Comparison of ENCODE assay signal across 1 cellular context in the genomic region with DNA sequence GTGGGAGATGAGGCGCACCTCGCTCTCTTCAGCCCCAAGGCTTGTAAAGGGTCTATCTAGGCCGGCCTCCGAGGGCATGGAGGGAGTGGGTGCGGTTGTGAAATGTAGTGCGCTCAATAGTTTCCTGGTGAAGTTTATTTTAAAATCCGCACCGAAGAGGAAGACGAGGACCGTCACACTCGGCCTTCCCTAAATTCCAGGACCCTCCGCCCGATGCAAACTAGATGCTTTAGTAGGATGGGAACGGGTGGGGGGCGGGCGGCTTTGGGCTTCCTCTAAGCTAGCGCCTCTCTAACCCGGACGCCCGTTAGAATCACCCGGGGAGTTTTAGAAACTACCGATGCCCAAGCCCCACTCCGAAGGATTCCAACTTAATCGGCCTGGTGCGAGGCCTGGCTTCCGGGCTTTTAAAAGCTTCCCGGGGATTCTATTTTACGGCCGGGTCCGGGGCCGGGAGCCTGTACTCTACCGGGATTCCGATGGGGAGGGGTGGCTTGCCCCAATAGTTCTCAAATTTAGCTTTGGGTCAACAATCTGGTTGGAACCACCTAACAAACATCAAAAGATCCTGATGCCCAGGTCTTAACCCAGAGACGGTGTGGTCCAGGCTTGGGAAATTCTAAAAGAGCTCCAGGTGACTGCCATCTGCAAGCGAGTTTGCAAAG.
TF ChIP-seq lines count a peak whose summit lies in the region.

No MANE protein-coding gene starts in this region.

TF ChIP-seq in IMR-90, 13 proteins besides CTCF, POLR2A, EP300 and RAD21 (continued from another document):
- TF ChIP-seq SMC3 (IDR thresholded peaks at IDR 0.05; ENCODE audit: low read depth, low read length), result no peak
- TF ChIP-seq MAFK (IDR thresholded peaks at IDR 0.05; ENCODE audit: low read depth, low read length), result no peak
- TF ChIP-seq FOS (IDR thresholded peaks at IDR 0.05; ENCODE audit: low read depth, low read length), result no peak
- TF ChIP-seq BHLHE40 (IDR thresholded peaks at IDR 0.05; ENCODE audit: low read depth, low read length), result no peak
- TF ChIP-seq CHD1 (IDR thresholded peaks at IDR 0.05; ENCODE audit: low read depth, low read length), result no peak
TF ChIP-seq in IMR-90: peak in this region for 0.
